In genomic region chr1:150272379-150272840, GRCh38 we compare ENCODE assay signal across 10 cellular contexts. TPM values are rescaled to one million over a fixed set of nuclear protein-coding genes. Genes with fewer than 3 reads are reported as not detected.
DNase-seq lines count a peak whose midpoint lies in the region; ATAC-seq lines count a peak whose summit lies in the region.
"Had no signal": no experiment of that assay in that cellular context is flagged by ENCODE, and none has a peak within 500 bp of the region (broad histone marks: within the 10 kb centered on the region; RNA-seq: fewer than 3 reads in every experiment).

C1orf54 (plus strand) TSS chr1:150272790; CDS start chr1:150272818, 28 bp downstream.

- peaks cover 4% of the 10 kb centered on the region for H3K27me3 Mint-ChIP-seq in activated naive CD4-positive, alpha-beta T cell treated with anti-CD3 and anti-CD28 coated beads, Interleukin-2, amount 10 ng/mL, durations not matched to agents 7 days and 5 days
- no peaks in the 10 kb centered on the region for H3K27me3 Mint-ChIP-seq in dendritic cell treated with granulocyte-macrophage colony-stimulating factor and Interleukin-4, amounts not matched to agents 40 ng/mL and 50 ng/mL, for 4 days
- H3K27me3 Mint-ChIP-seq in activated CD8-positive, alpha-beta memory T cell treated with anti-CD3 and anti-CD28 coated beads, Interleukin-2, amount 10 ng/mL, durations not matched to agents 7 days and 5 days = no peaks in the 10 kb centered on the region
- no peaks in the 10 kb centered on the region for H3K27me3 Mint-ChIP-seq in activated CD4-positive, alpha-beta memory T cell treated with anti-CD3 and anti-CD28 coated beads, Interleukin-2, amount 10 ng/mL, durations not matched to agents 7 days and 5 days

- ATAC-seq in aorta (ENCODE audit: low FRiP score) (peak; percentile 68), GM18511 (IDR thresholded peaks at IDR 0.05; ENCODE audit: unreplicated experiment) (no peak)
- ATAC-seq in activated CD8-positive, alpha-beta memory T cell treated with anti-CD3 and anti-CD28 coated beads, Interleukin-2, amount 10 ng/mL, durations not matched to agents 7 days and 5 days = no peak

- peak within 1 kb of the TSS; percentile 53 for H2AK5ac ChIP-seq in mesenchymal stem cell (ENCODE audit: low read length, severe bottlenecking)

- H3K18ac ChIP-seq in mesenchymal stem cell (ENCODE audit: low read depth in 1 of 2, low read length in 2 of 2) = peak within 1 kb of the TSS in 1 of 2 experiments; percentile 14

- H3K23ac ChIP-seq in mesenchymal stem cell (ENCODE audit: low read length in 2 of 2) = no peak within 1 kb of the TSS

- H3K4me2 ChIP-seq in mesenchymal stem cell (ENCODE audit: low read length, poor library complexity, severe bottlenecking) = peak within 1 kb of the TSS; percentile 38
- H3K4me2 ChIP-seq: KMS-11 had no signal

- H3K4me3 ChIP-seq in mesenchymal stem cell (ENCODE audit: insufficient read depth in 1 of 2, low read depth in 1 of 2, low read length in 2 of 2) = peak within 1 kb of the TSS in 1 of 2 experiments; percentile 80
- H3K4me3 ChIP-seq in aorta (ENCODE audit: low read length in 2 of 2) = peak within 1 kb of the TSS; percentile 41 to 49

- H3K27ac ChIP-seq in mesenchymal stem cell (ENCODE audit: low read length, poor library complexity, severe bottlenecking) (no peak within 1 kb of the TSS), aorta (ENCODE audit: low read depth in 1 of 2, low read length in 2 of 2) (peak within 1 kb of the TSS; percentile 67 to 73)
- H3K27ac ChIP-seq: KMS-11 had no signal

- H2BK5ac ChIP-seq in mesenchymal stem cell (ENCODE audit: low read depth, low read length, poor library complexity, severe bottlenecking) = no peak within 1 kb of the TSS

- POLR2A ChIA-PET in activated CD4-positive, alpha-beta memory T cell treated with anti-CD3 and anti-CD28 coated beads, Interleukin-2, amount 10 ng/mL, durations not matched to agents 7 days and 5 days (lab: Charles Lee) = interaction anchor here (1.1 to 1.5 kb wide), 4 partner anchors 9 to 16 kb away, joined by 3 to 6 read pairs (median 4); no protein-coding TSS in a partner anchor

- intact Hi-C loops in dendritic cell treated with granulocyte-macrophage colony-stimulating factor and Interleukin-4, amounts not matched to agents 40 ng/mL and 50 ng/mL, for 4 days (cut with micrococcal nuclease) = no loop called here
- intact Hi-C loops in aorta (cut with DNase I) = no loop called here

- peak within 1 kb of the TSS; percentile 12 for H4K8ac ChIP-seq in mesenchymal stem cell (ENCODE audit: low read length)

- H3K36me3 ChIP-seq in mesenchymal stem cell (ENCODE audit: control insufficient read depth in 1 of 2, insufficient read depth in 2 of 2, low read depth in 1 of 2, low read length in 2 of 2) (peaks cover 0 to 18% of the 10 kb centered on the region in 2 experiments), aorta (ENCODE audit: control insufficient read depth in 1 of 2, insufficient read depth in 2 of 2, low read length in 1 of 2) (peaks cover 0 to 3% of the 10 kb centered on the region in 2 donors)

- peak within 1 kb of the TSS; percentile 92 for H3K9ac ChIP-seq in mesenchymal stem cell (ENCODE audit: low read length)
- H3K9ac ChIP-seq: KMS-11 had no signal

- H3K79me1 ChIP-seq in mesenchymal stem cell (replicated peaks; ENCODE audit: low read length, poor library complexity, severe bottlenecking) = no peaks in the 10 kb centered on the region

- no peaks in the 10 kb centered on the region for H3K27me3 ChIP-seq in mesenchymal stem cell (ENCODE audit: control insufficient read depth in 1 of 2, insufficient read depth in 1 of 2, low read length in 2 of 2)
- H3K27me3 ChIP-seq in aorta (ENCODE audit: control insufficient read depth in 1 of 2, insufficient read depth in 2 of 2, low read length in 1 of 2) = no peaks in the 10 kb centered on the region

- 10% methylated on average over 4 of the region's 5 CpGs for WGBS in mesenchymal stem cell
- WGBS in aorta, 2 donors = 0 to 3% methylated on average over 5 of the region's 5 CpGs

- H2BK120ac ChIP-seq in mesenchymal stem cell (ENCODE audit: low read depth, low read length) = peak within 1 kb of the TSS; percentile 15

- H2AFZ ChIP-seq in mesenchymal stem cell (ENCODE audit: low read depth, low read length) = peak within 1 kb of the TSS; percentile 24

- no peaks in the 10 kb centered on the region for H3K9me3 ChIP-seq in mesenchymal stem cell (ENCODE audit: control insufficient read depth, low read length)
- no peaks in the 10 kb centered on the region for H3K9me3 ChIP-seq in aorta (ENCODE audit: control insufficient read depth, low read length)

- no peak within 1 kb of the TSS for H2BK12ac ChIP-seq in mesenchymal stem cell (ENCODE audit: low read length in 2 of 2)

- H3K27ac Mint-ChIP-seq in activated naive CD4-positive, alpha-beta T cell treated with anti-CD3 and anti-CD28 coated beads, Interleukin-2, amount 10 ng/mL, durations not matched to agents 7 days and 5 days = peak within 1 kb of the TSS; percentile 31
- peak within 1 kb of the TSS; percentile 83 for H3K27ac Mint-ChIP-seq in dendritic cell treated with granulocyte-macrophage colony-stimulating factor and Interleukin-4, amounts not matched to agents 40 ng/mL and 50 ng/mL, for 4 days
- no peak within 1 kb of the TSS for H3K27ac Mint-ChIP-seq in activated CD8-positive, alpha-beta memory T cell treated with anti-CD3 and anti-CD28 coated beads, Interleukin-2, amount 10 ng/mL, durations not matched to agents 7 days and 5 days
- H3K27ac Mint-ChIP-seq in activated CD4-positive, alpha-beta memory T cell treated with anti-CD3 and anti-CD28 coated beads, Interleukin-2, amount 10 ng/mL, durations not matched to agents 7 days and 5 days = no peak within 1 kb of the TSS
- H3K27ac Mint-ChIP-seq: B cell had no signal

- H4K91ac ChIP-seq in mesenchymal stem cell (ENCODE audit: low read length) = no peak within 1 kb of the TSS

- H3K4ac ChIP-seq in mesenchymal stem cell (ENCODE audit: low read depth in 1 of 2, low read length in 2 of 2) = no peak within 1 kb of the TSS

- no peak within 1 kb of the TSS for H3K14ac ChIP-seq in mesenchymal stem cell (ENCODE audit: low read length in 2 of 2)

- H2BK15ac ChIP-seq in mesenchymal stem cell (ENCODE audit: low read depth, poor library complexity, severe bottlenecking) = no peak within 1 kb of the TSS

- CTCF ChIA-PET in activated naive CD4-positive, alpha-beta T cell treated with anti-CD3 and anti-CD28 coated beads, Interleukin-2, amount 10 ng/mL, durations not matched to agents 7 days and 5 days (lab: Charles Lee) = interaction anchor here (2.1 to 2.5 kb wide), 2 partner anchors 9 to 17 kb away, joined by 7 to 12 read pairs; no protein-coding TSS in a partner anchor
- CTCF ChIA-PET in activated CD8-positive, alpha-beta memory T cell treated with anti-CD3 and anti-CD28 coated beads, Interleukin-2, amount 10 ng/mL, durations not matched to agents 7 days and 5 days (lab: Charles Lee) = interaction anchor here (1.3 to 5.1 kb wide), 2 partner anchors 13 to 16 kb away, joined by 4 to 29 read pairs; partner anchors contain the start of gene CA14
- CTCF ChIA-PET in activated CD4-positive, alpha-beta memory T cell treated with anti-CD3 and anti-CD28 coated beads, Interleukin-2, amount 10 ng/mL, durations not matched to agents 7 days and 5 days (lab: Charles Lee) = no interaction called here

- peaks cover 18% of the 10 kb centered on the region for H3K4me1 Mint-ChIP-seq in activated naive CD4-positive, alpha-beta T cell treated with anti-CD3 and anti-CD28 coated beads, Interleukin-2, amount 10 ng/mL, durations not matched to agents 7 days and 5 days
- H3K4me1 Mint-ChIP-seq in dendritic cell treated with granulocyte-macrophage colony-stimulating factor and Interleukin-4, amounts not matched to agents 40 ng/mL and 50 ng/mL, for 4 days (ENCODE audit: low read depth) = peaks cover 55% of the 10 kb centered on the region
- peaks cover 19% of the 10 kb centered on the region for H3K4me1 Mint-ChIP-seq in activated CD8-positive, alpha-beta memory T cell treated with anti-CD3 and anti-CD28 coated beads, Interleukin-2, amount 10 ng/mL, durations not matched to agents 7 days and 5 days
- peaks cover 18% of the 10 kb centered on the region for H3K4me1 Mint-ChIP-seq in activated CD4-positive, alpha-beta memory T cell treated with anti-CD3 and anti-CD28 coated beads, Interleukin-2, amount 10 ng/mL, durations not matched to agents 7 days and 5 days

- peaks cover 28% of the 10 kb centered on the region for H3K36me3 Mint-ChIP-seq in activated naive CD4-positive, alpha-beta T cell treated with anti-CD3 and anti-CD28 coated beads, Interleukin-2, amount 10 ng/mL, durations not matched to agents 7 days and 5 days
- H3K36me3 Mint-ChIP-seq in dendritic cell treated with granulocyte-macrophage colony-stimulating factor and Interleukin-4, amounts not matched to agents 40 ng/mL and 50 ng/mL, for 4 days (ENCODE audit: low read depth) = peaks cover 41% of the 10 kb centered on the region
- H3K36me3 Mint-ChIP-seq in activated CD8-positive, alpha-beta memory T cell treated with anti-CD3 and anti-CD28 coated beads, Interleukin-2, amount 10 ng/mL, durations not matched to agents 7 days and 5 days = peaks cover 5% of the 10 kb centered on the region
- peaks cover 24% of the 10 kb centered on the region for H3K36me3 Mint-ChIP-seq in activated CD4-positive, alpha-beta memory T cell treated with anti-CD3 and anti-CD28 coated beads, Interleukin-2, amount 10 ng/mL, durations not matched to agents 7 days and 5 days (ENCODE audit: low read depth)

- H3K4me1 ChIP-seq in mesenchymal stem cell (ENCODE audit: control insufficient read depth, insufficient read depth, low read depth, low read length) (peaks cover 7% of the 10 kb centered on the region), aorta (ENCODE audit: control insufficient read depth in 1 of 2, insufficient read depth in 2 of 2, low read length in 2 of 2) (peaks cover 0 to 4% of the 10 kb centered on the region in 2 donors)

- no peak within 1 kb of the TSS for H3K4me3 Mint-ChIP-seq in activated naive CD4-positive, alpha-beta T cell treated with anti-CD3 and anti-CD28 coated beads, Interleukin-2, amount 10 ng/mL, durations not matched to agents 7 days and 5 days
- H3K4me3 Mint-ChIP-seq in dendritic cell treated with granulocyte-macrophage colony-stimulating factor and Interleukin-4, amounts not matched to agents 40 ng/mL and 50 ng/mL, for 4 days = peak within 1 kb of the TSS; percentile 77
- H3K4me3 Mint-ChIP-seq in activated CD8-positive, alpha-beta memory T cell treated with anti-CD3 and anti-CD28 coated beads, Interleukin-2, amount 10 ng/mL, durations not matched to agents 7 days and 5 days = no peak within 1 kb of the TSS
- H3K4me3 Mint-ChIP-seq in activated CD4-positive, alpha-beta memory T cell treated with anti-CD3 and anti-CD28 coated beads, Interleukin-2, amount 10 ng/mL, durations not matched to agents 7 days and 5 days = no peak within 1 kb of the TSS
- H3K4me3 Mint-ChIP-seq: B cell had no signal

- DNase-seq in activated naive CD4-positive, alpha-beta T cell treated with anti-CD3 and anti-CD28 coated beads, Interleukin-2, amount 10 ng/mL, durations not matched to agents 7 days and 5 days = no peak
- no peak for DNase-seq in activated naive CD4-positive, alpha-beta T cell treated with anti-CD3 and anti-CD28 coated beads, Interleukin-2, amount 50 U/mL, for 16 hours
- DNase-seq in mesenchymal stem cell (peak; percentile 65), aorta (peak; percentile 76 to 87)
- DNase-seq in activated CD8-positive, alpha-beta memory T cell treated with anti-CD3 and anti-CD28 coated beads, Interleukin-2, amount 10 ng/mL, durations not matched to agents 7 days and 5 days = no peak
- DNase-seq in activated CD4-positive, alpha-beta memory T cell treated with anti-CD3 and anti-CD28 coated beads, Interleukin-2, amount 10 ng/mL, durations not matched to agents 7 days and 5 days = no peak

- no peaks in the 10 kb centered on the region for H3K9me3 Mint-ChIP-seq in activated naive CD4-positive, alpha-beta T cell treated with anti-CD3 and anti-CD28 coated beads, Interleukin-2, amount 10 ng/mL, durations not matched to agents 7 days and 5 days
- H3K9me3 Mint-ChIP-seq in dendritic cell treated with granulocyte-macrophage colony-stimulating factor and Interleukin-4, amounts not matched to agents 40 ng/mL and 50 ng/mL, for 4 days = no peaks in the 10 kb centered on the region
- no peaks in the 10 kb centered on the region for H3K9me3 Mint-ChIP-seq in activated CD8-positive, alpha-beta memory T cell treated with anti-CD3 and anti-CD28 coated beads, Interleukin-2, amount 10 ng/mL, durations not matched to agents 7 days and 5 days (ENCODE audit: low read depth)
- no peaks in the 10 kb centered on the region for H3K9me3 Mint-ChIP-seq in activated CD4-positive, alpha-beta memory T cell treated with anti-CD3 and anti-CD28 coated beads, Interleukin-2, amount 10 ng/mL, durations not matched to agents 7 days and 5 days

RNA-seq across cellular contexts. Expression of gene C1orf54, which starts in this region (rescaled TPM):
- polyA plus RNA-seq in mesenchymal stem cell (2013, experiment 1 of 2) = 11.7 TPM
- 11.4 TPM for polyA plus RNA-seq in mesenchymal stem cell (2013, experiment 2 of 2)
- total RNA-seq in aorta = 10 to 100 TPM; 33.0 to 34.9 TPM
- polyA plus RNA-seq in aorta = 100 to 1,000 TPM; 102 to 278 TPM
- total RNA-seq in activated CD8-positive, alpha-beta memory T cell treated with anti-CD3 and anti-CD28 coated beads, Interleukin-2, amount 10 ng/mL, durations not matched to agents 7 days and 5 days = 1 to 10 TPM in 1 of 2 experiments, under 1 TPM in 1; 0.40 to 1.8 TPM
- total RNA-seq in activated CD4-positive, alpha-beta memory T cell treated with anti-CD3 and anti-CD28 coated beads, Interleukin-2, amount 10 ng/mL, durations not matched to agents 7 days and 5 days = 1 to 10 TPM; 4.1 TPM

Comparison
In these comparisons a context has a peak if more than half of its experiments do, and no peak if none do; other contexts are left out.
1. RNA of gene C1orf54 (total RNA-seq): 33.0 to 34.9 TPM in aorta; 4.1 TPM in activated CD4-positive, alpha-beta memory T cell treated with anti-CD3 and anti-CD28 coated beads, Interleukin-2, amount 10 ng/mL, durations not matched to agents 7 days and 5 days and 0.40 to 1.8 TPM in activated CD8-positive, alpha-beta memory T cell treated with anti-CD3 and anti-CD28 coated beads, Interleukin-2, amount 10 ng/mL, durations not matched to agents 7 days and 5 days; every median in the first group is over 4 times any median in the second.
2. DNase-seq: peak in mesenchymal stem cell (single experiment) and aorta (2 of 2); none in activated naive CD4-positive, alpha-beta T cell treated with anti-CD3 and anti-CD28 coated beads, Interleukin-2, amount 10 ng/mL, durations not matched to agents 7 days and 5 days (single experiment), activated naive CD4-positive, alpha-beta T cell treated with anti-CD3 and anti-CD28 coated beads, Interleukin-2, amount 50 U/mL, for 16 hours (single experiment), activated CD8-positive, alpha-beta memory T cell treated with anti-CD3 and anti-CD28 coated beads, Interleukin-2, amount 10 ng/mL, durations not matched to agents 7 days and 5 days (single experiment) and activated CD4-positive, alpha-beta memory T cell treated with anti-CD3 and anti-CD28 coated beads, Interleukin-2, amount 10 ng/mL, durations not matched to agents 7 days and 5 days (single experiment).
3. H3K27ac Mint-ChIP-seq: peak in activated naive CD4-positive, alpha-beta T cell treated with anti-CD3 and anti-CD28 coated beads, Interleukin-2, amount 10 ng/mL, durations not matched to agents 7 days and 5 days (single experiment) and dendritic cell treated with granulocyte-macrophage colony-stimulating factor and Interleukin-4, amounts not matched to agents 40 ng/mL and 50 ng/mL, for 4 days (single experiment); none in activated CD8-positive, alpha-beta memory T cell treated with anti-CD3 and anti-CD28 coated beads, Interleukin-2, amount 10 ng/mL, durations not matched to agents 7 days and 5 days (single experiment) and activated CD4-positive, alpha-beta memory T cell treated with anti-CD3 and anti-CD28 coated beads, Interleukin-2, amount 10 ng/mL, durations not matched to agents 7 days and 5 days (single experiment).